Comparison of ENCODE assay signal across 1 cellular context in genomic region chr12:121852392-121852791, GRCh38. TPM values are rescaled to one million over a fixed set of nuclear protein-coding genes. Genes with fewer than 3 reads are reported as not detected.
"Had no signal": no experiment of that assay in that cellular context is flagged by ENCODE, and none has a peak within 500 bp of the region (broad histone marks: within the 10 kb centered on the region; RNA-seq: fewer than 3 reads in every experiment).

No MANE protein-coding gene starts in this region.

RNA-seq across cellular contexts. Expression of gene HPD, which starts 6.3 kb away (rescaled TPM):
- total RNA-seq: HT-29 had no signal
